27 cellular contexts compared by ENCODE assay signal in the genomic region with DNA sequence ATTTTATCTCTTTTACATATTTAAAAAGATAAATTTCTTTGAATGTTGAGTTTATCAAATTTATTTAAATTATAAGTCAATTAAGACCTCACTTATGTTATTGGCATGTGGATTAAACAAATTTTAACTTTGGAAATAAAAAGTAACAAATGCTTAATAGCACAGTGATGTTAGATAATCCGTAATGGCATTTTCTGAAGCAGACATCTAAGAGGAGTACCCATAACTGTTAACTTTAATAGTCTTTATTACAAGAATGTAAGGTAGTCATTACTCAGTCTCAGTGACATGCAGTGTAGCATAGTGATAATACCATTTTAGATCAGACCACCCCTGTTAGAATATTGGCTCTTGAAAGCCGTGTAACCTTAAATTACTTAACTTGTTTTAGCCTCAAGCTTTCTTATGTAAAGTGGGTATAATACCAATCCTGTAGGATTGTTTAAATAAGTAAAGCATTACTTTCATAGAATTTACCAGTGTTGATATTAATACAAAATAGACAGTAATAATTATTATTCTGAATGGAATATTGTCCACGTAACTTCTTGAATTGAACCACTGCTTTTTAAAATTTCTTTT. TPM values are rescaled to one million over a fixed set of nuclear protein-coding genes. Genes with fewer than 3 reads are reported as not detected.
"Had no signal": no experiment of that assay in that cellular context is flagged by ENCODE, and none has a peak within 500 bp of the region (broad histone marks: within the 10 kb centered on the region; RNA-seq: fewer than 3 reads in every experiment).

No MANE protein-coding gene starts in this region.

- H3K9me3 ChIP-seq: breast epithelium, gastroesophageal sphincter, left ventricle myocardium inferior, thyroid gland had no signal

- H3K36me3 Mint-ChIP-seq: activated naive CD4-positive, alpha-beta T cell treated with anti-CD3 and anti-CD28 coated beads, Interleukin-2, amount 10 ng/mL, durations not matched to agents 7 days and 5 days; activated naive CD8-positive, alpha-beta T cell treated with anti-CD3 and anti-CD28 coated beads, Interleukin-2, amount 10 ng/mL, durations not matched to agents 7 days and 5 days; natural killer cell; stimulated activated effector memory CD8-positive, alpha-beta T cell treated with anti-CD3 and anti-CD28 coated beads, Interleukin-12 subunit alpha, Interleukin-12 subunit beta, amount 100 ng/mL, for 72 hours had no signal

- H3K4me1 Mint-ChIP-seq: central memory CD8-positive, alpha-beta T cell; immature natural killer cell; natural killer cell; stimulated activated effector memory CD8-positive, alpha-beta T cell treated with anti-CD3 and anti-CD28 coated beads, Interleukin-12 subunit alpha, Interleukin-12 subunit beta, amount 100 ng/mL, for 72 hours had no signal

- H3K4me1 ChIP-seq: breast epithelium had no signal

- H3K27ac Mint-ChIP-seq: activated CD4-positive, alpha-beta memory T cell treated with anti-CD3 and anti-CD28 coated beads, Interleukin-2, amount 10 ng/mL, durations not matched to agents 7 days and 5 days; activated naive CD4-positive, alpha-beta T cell treated with anti-CD3 and anti-CD28 coated beads, Interleukin-2, amount 10 ng/mL, durations not matched to agents 7 days and 5 days; activated naive CD8-positive, alpha-beta T cell treated with anti-CD3 and anti-CD28 coated beads, Interleukin-2, amount 10 ng/mL, durations not matched to agents 7 days and 5 days; activated T-cell treated with anti-CD3 and anti-CD28 coated beads, Interleukin-2, amount 50 U/mL, for 24 hours; immature natural killer cell; natural killer cell; stimulated activated effector memory CD8-positive, alpha-beta T cell treated with anti-CD3 and anti-CD28 coated beads, Interleukin-12 subunit alpha, Interleukin-12 subunit beta, amount 100 ng/mL, for 72 hours; stimulated activated naive CD8-positive, alpha-beta T cell treated with anti-CD3 and anti-CD28 coated beads, Interleukin-15, Interleukin-2, amounts not matched to agents 100 ng/mL and 50 ng/mL, for 24 hours had no signal

- H3K36me3 ChIP-seq: breast epithelium, gastroesophageal sphincter, left ventricle myocardium inferior, thyroid gland had no signal

- H3K9me3 Mint-ChIP-seq: activated CD4-positive, alpha-beta memory T cell treated with anti-CD3 and anti-CD28 coated beads, Interleukin-2, amount 10 ng/mL, durations not matched to agents 7 days and 5 days; activated naive CD4-positive, alpha-beta T cell treated with anti-CD3 and anti-CD28 coated beads, Interleukin-2, amount 10 ng/mL, durations not matched to agents 7 days and 5 days had no signal

- H3K27ac ChIP-seq: breast epithelium, gastroesophageal sphincter, left ventricle myocardium inferior, skin epidermis, thyroid gland, WERI-Rb-1 had no signal

- H3K4me3 ChIP-seq: breast epithelium, gastroesophageal sphincter, left ventricle myocardium inferior, lung, skin epidermis, thyroid gland had no signal

- DNase-seq: activated CD4-positive, alpha-beta memory T cell treated with anti-CD3 and anti-CD28 coated beads, Interleukin-2, amount 10 ng/mL, durations not matched to agents 7 days and 5 days; activated CD4-positive, alpha-beta T cell treated with anti-CD3 and anti-CD28 coated beads for 48 hours; activated CD8-positive, alpha-beta memory T cell treated with anti-CD3 and anti-CD28 coated beads, Interleukin-2, amount 50 U/mL, for 48 hours; activated gamma-delta T cell; activated naive CD4-positive, alpha-beta T cell treated with anti-CD3 and anti-CD28 coated beads, Interleukin-2, amount 10 ng/mL, durations not matched to agents 7 days and 5 days; activated naive CD8-positive, alpha-beta T cell treated with anti-CD3 and anti-CD28 coated beads, Interleukin-2, amount 10 ng/mL, durations not matched to agents 7 days and 5 days; activated T-cell treated with anti-CD3 and anti-CD28 coated beads, Interleukin-2, amount 50 U/mL, for 24 hours; effector memory CD4-positive, alpha-beta T cell; immature natural killer cell; left ventricle myocardium inferior; mesendoderm; natural killer cell; posterior cingulate gyrus; stimulated activated CD4-positive, alpha-beta T cell treated with anti-CD3 and anti-CD28 coated beads, Interleukin-4, amount 100 ng/mL, for 24 hours; thyroid gland; WERI-Rb-1 had no signal

- H3K4me3 Mint-ChIP-seq: activated CD4-positive, alpha-beta memory T cell treated with anti-CD3 and anti-CD28 coated beads, Interleukin-2, amount 10 ng/mL, durations not matched to agents 7 days and 5 days; activated naive CD4-positive, alpha-beta T cell treated with anti-CD3 and anti-CD28 coated beads, Interleukin-2, amount 10 ng/mL, durations not matched to agents 7 days and 5 days; activated naive CD8-positive, alpha-beta T cell treated with anti-CD3 and anti-CD28 coated beads, Interleukin-2, amount 10 ng/mL, durations not matched to agents 7 days and 5 days; activated T-cell treated with anti-CD3 and anti-CD28 coated beads, Interleukin-2, amount 50 U/mL, for 24 hours; central memory CD8-positive, alpha-beta T cell; immature natural killer cell; natural killer cell; stimulated activated effector memory CD8-positive, alpha-beta T cell treated with anti-CD3 and anti-CD28 coated beads, Interleukin-12 subunit alpha, Interleukin-12 subunit beta, amount 100 ng/mL, for 72 hours; stimulated activated naive CD8-positive, alpha-beta T cell treated with anti-CD3 and anti-CD28 coated beads, Interleukin-15, Interleukin-2, amounts not matched to agents 100 ng/mL and 50 ng/mL, for 24 hours had no signal

- ATAC-seq: activated CD4-positive, CD25-positive, alpha-beta regulatory T cell treated with anti-CD3 and anti-CD28 coated beads, Interleukin-2, amount 50 U/mL, for 24 hours; gastroesophageal sphincter; natural killer cell; stimulated activated effector memory CD8-positive, alpha-beta T cell treated with anti-CD3 and anti-CD28 coated beads, Interleukin-12 subunit alpha, Interleukin-12 subunit beta, amount 100 ng/mL, for 72 hours had no signal

RNA-seq across cellular contexts. Expression of a gene that starts 4.3 kb away (rescaled TPM):
- total RNA-seq: activated CD4-positive, alpha-beta memory T cell treated with anti-CD3 and anti-CD28 coated beads, Interleukin-2, amount 10 ng/mL, durations not matched to agents 7 days and 5 days; activated naive CD8-positive, alpha-beta T cell treated with anti-CD3 and anti-CD28 coated beads, Interleukin-2, amount 10 ng/mL, durations not matched to agents 7 days and 5 days; dermis microvascular lymphatic vessel endothelial cell; natural killer cell; omental fat pad; T-helper 1 cell treated with Interleukin-12 subunit alpha and Interleukin-12 subunit beta and Interleukin-4 antibody, amounts not matched to agents 30 ng/mL and 1 ng/mL, for 36 hours had no signal
- polyA plus RNA-seq: immature natural killer cell had no signal
